ENCODE assay signal across 8 cellular contexts in the genomic region with DNA sequence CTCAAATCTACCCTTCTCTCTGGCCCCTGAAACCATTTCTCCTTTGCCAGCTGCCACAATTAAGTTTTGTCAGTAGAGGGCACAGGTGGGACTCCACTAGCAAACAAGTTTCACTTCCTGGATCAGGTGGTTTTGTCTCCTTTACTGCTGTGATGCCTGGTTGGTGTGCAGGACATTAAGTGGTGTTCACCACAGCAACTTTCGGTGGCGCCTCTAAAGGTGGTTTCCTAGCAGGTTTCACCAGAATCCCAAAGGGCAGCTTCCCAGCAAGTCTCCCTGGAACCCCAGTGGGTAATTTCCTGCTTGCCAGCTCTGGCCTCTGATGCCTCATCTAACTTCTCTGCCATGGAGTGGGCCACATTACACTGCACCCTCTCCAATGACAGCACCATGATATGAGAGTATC. TPM values are rescaled to one million over a fixed set of nuclear protein-coding genes. Genes with fewer than 3 reads are reported as not detected.
DNase-seq lines count a peak whose midpoint lies in the region; ATAC-seq and TF ChIP-seq lines count a peak whose summit lies in the region.

No MANE protein-coding gene starts in this region.

- peak; percentile 99 for ATAC-seq in GM19397 (IDR thresholded peaks at IDR 0.05; ENCODE audit: unreplicated experiment)
- peak; percentile 95 for ATAC-seq in HG03280 (IDR thresholded peaks at IDR 0.05; ENCODE audit: unreplicated experiment)
- ATAC-seq in T-helper 17 cell: peak; percentile 87

- no peak overlapping the region for H4K5ac ChIP-seq in mesendoderm (ENCODE audit: low read length)

- no peak overlapping the region for H4K8ac ChIP-seq in mesendoderm (ENCODE audit: low read depth, low read length)

- H3K4me3 Mint-ChIP-seq in T-helper 17 cell (no peak overlapping the region), endothelial cell (ENCODE audit: unreplicated experiment) (no peak overlapping the region)

- H3K4me2 ChIP-seq in mesendoderm (ENCODE audit: low read length): no peak overlapping the region

- no peak overlapping the region for H2BK15ac ChIP-seq in mesendoderm (replicated peaks; ENCODE audit: low read depth)

- no peak overlapping the region for H3K27ac ChIP-seq in mesendoderm (ENCODE audit: low read depth, low read length)
- no peak overlapping the region for H3K27ac ChIP-seq in colonic mucosa

- H3K36me3 Mint-ChIP-seq in T-helper 17 cell (ENCODE audit: low read depth): peaks cover 5% of the 10 kb centered on the region
- H3K36me3 Mint-ChIP-seq in endothelial cell (ENCODE audit: low read depth, unreplicated experiment): peaks cover 53% of the 10 kb centered on the region

- H3K9ac ChIP-seq in mesendoderm (ENCODE audit: low read length): no peak overlapping the region
- no peak overlapping the region for H3K9ac ChIP-seq in colonic mucosa (ENCODE audit: low read depth in 2 of 2, low read length in 2 of 2)

- no peak overlapping the region for H2BK120ac ChIP-seq in mesendoderm (ENCODE audit: low read depth, low read length)

- H2AK5ac ChIP-seq in mesendoderm (ENCODE audit: low read length): no peak overlapping the region

- CTCF ChIA-PET in GM10248 (lab: Yijun Ruan, JAX): interaction anchor here (0.8 to 2.8 kb wide), 5 partner anchors 10 to 40 kb away, joined by 3 to 22 read pairs (median 5); a partner anchor contains a TSS

- H3K4ac ChIP-seq in mesendoderm (ENCODE audit: low read depth, low read length): no peak overlapping the region

- TF ChIP-seq CTCF in GM10248 (IDR thresholded peaks at IDR 0.05; ENCODE audit: control extremely low read depth, extremely low read depth, low read depth, missing control alignments): peak; percentile 20
- no peak for TF ChIP-seq CTCF in endothelial cell (IDR thresholded peaks at IDR 0.05; ENCODE audit: unreplicated experiment)
- TF ChIP-seq CTCF in colonic mucosa (IDR thresholded peaks at IDR 0.05): no peak

- H3K4me1 Mint-ChIP-seq in T-helper 17 cell (peaks cover 2% of the 10 kb centered on the region), endothelial cell (ENCODE audit: unreplicated experiment) (peaks cover 10% of the 10 kb centered on the region)

- H3K4me1 ChIP-seq in mesendoderm (ENCODE audit: control insufficient read depth, low read depth, low read length): no peaks in the 10 kb centered on the region
- no peaks in the 10 kb centered on the region for H3K4me1 ChIP-seq in colonic mucosa

- H3K27me3 Mint-ChIP-seq in T-helper 17 cell (no peaks in the 10 kb centered on the region), endothelial cell (ENCODE audit: unreplicated experiment) (no peaks in the 10 kb centered on the region)

- no peak overlapping the region for H3K56ac ChIP-seq in mesendoderm (ENCODE audit: low read length)

- no peaks in the 10 kb centered on the region for H3K9me3 Mint-ChIP-seq in endothelial cell (ENCODE audit: unreplicated experiment)

- no peak overlapping the region for H2BK5ac ChIP-seq in mesendoderm (ENCODE audit: low read length)

- H3K18ac ChIP-seq in mesendoderm (ENCODE audit: low read length): no peak overlapping the region

- no peak overlapping the region for H3K23ac ChIP-seq in mesendoderm (ENCODE audit: low read length)

- no peak overlapping the region for H3K27ac Mint-ChIP-seq in T-helper 17 cell
- no peak overlapping the region for H3K27ac Mint-ChIP-seq in endothelial cell (ENCODE audit: unreplicated experiment)

- no CpG with 5 or more reads among the region's 2 CpGs for WGBS in mesendoderm (ENCODE audit: extremely low coverage, insufficient coverage, low lambda C conversion rate)

- intact Hi-C loops in colonic mucosa (cut with DNase I): no loop called here

- no peaks in the 10 kb centered on the region for H3K27me3 ChIP-seq in mesendoderm (ENCODE audit: insufficient read depth, low read length, poor library complexity)
- H3K27me3 ChIP-seq in colonic mucosa: no peaks in the 10 kb centered on the region

- no peaks in the 10 kb centered on the region for H3K9me3 ChIP-seq in T-helper 17 cell (ENCODE audit: control insufficient read depth, low read length, poor library complexity, severe bottlenecking)
- no peaks in the 10 kb centered on the region for H3K9me3 ChIP-seq in colonic mucosa

- DNase-seq in GM10248 (ENCODE audit: extremely low spot score) (peak; percentile 48), T-helper 17 cell (no peak), mesendoderm (peak; percentile 56), endothelial cell (ENCODE audit: low spot score) (no peak), NCI-H524 treated with DMSO at 0.1 percent for 48 hours (lab: John Stamatoyannopoulos, UW) (no peak), colonic mucosa (no peak)

- no peak overlapping the region for H3K4me3 ChIP-seq in mesendoderm (ENCODE audit: low read length)
- no peak overlapping the region for H3K4me3 ChIP-seq in colonic mucosa

- POLR2A ChIA-PET in GM10248 (lab: Yijun Ruan, JAX): interaction anchor here (1.1 kb wide), 1 partner anchor 40 kb away, joined by 3 read pairs; a partner anchor contains a TSS

- H3K36me3 ChIP-seq in mesendoderm (ENCODE audit: control insufficient read depth, insufficient read depth, low read length) (peaks cover 9% of the 10 kb centered on the region), colonic mucosa (peaks cover 24% of the 10 kb centered on the region)

- no peaks in the 10 kb centered on the region for H3K79me2 ChIP-seq in mesendoderm (ENCODE audit: control insufficient read depth, insufficient read depth, low read length)

- H3K79me1 ChIP-seq in mesendoderm (ENCODE audit: low read length): no peaks in the 10 kb centered on the region

RNA-seq across cellular contexts. Expression of a gene that starts 16.6 kb away (rescaled TPM):
- total RNA-seq in T-helper 17 cell (10 to 100 TPM; 47.4 to 62.5 TPM), endothelial cell (ENCODE audit: unreplicated experiment) (49.1 TPM), colonic mucosa (10 to 100 TPM; 38.8 to 44.0 TPM)
- 51.8 TPM for polyA plus RNA-seq in mesendoderm (2013, experiment 1 of 2)
- 50.1 TPM for polyA plus RNA-seq in mesendoderm (2013, experiment 2 of 2)

RNA-seq across cellular contexts. Expression of a gene that starts 40.7 kb away (rescaled TPM):
- 10 to 100 TPM; 10.1 to 10.6 TPM for total RNA-seq in T-helper 17 cell
- 170 TPM for polyA plus RNA-seq in mesendoderm (2013, experiment 1 of 2)
- polyA plus RNA-seq in mesendoderm (2013, experiment 2 of 2): 174 TPM
- total RNA-seq in endothelial cell (ENCODE audit: unreplicated experiment): 14.6 TPM
- 10 to 100 TPM; 24.5 to 43.8 TPM for total RNA-seq in colonic mucosa

Comparison
In these comparisons a context has a peak if more than half of its experiments do, and no peak if none do; other contexts are left out.
1. DNase-seq: peak in GM10248 (single experiment) and mesendoderm (single experiment); none in T-helper 17 cell (0 of 3), endothelial cell (single experiment), NCI-H524 treated with DMSO at 0.1 percent for 48 hours (single experiment) and colonic mucosa (single experiment).
2. Peak in every context shown above with its lines, with median percentiles within 50 percentile points of each other: ATAC-seq.